ENCODE assay signal across 1 cellular context in the genomic region with DNA sequence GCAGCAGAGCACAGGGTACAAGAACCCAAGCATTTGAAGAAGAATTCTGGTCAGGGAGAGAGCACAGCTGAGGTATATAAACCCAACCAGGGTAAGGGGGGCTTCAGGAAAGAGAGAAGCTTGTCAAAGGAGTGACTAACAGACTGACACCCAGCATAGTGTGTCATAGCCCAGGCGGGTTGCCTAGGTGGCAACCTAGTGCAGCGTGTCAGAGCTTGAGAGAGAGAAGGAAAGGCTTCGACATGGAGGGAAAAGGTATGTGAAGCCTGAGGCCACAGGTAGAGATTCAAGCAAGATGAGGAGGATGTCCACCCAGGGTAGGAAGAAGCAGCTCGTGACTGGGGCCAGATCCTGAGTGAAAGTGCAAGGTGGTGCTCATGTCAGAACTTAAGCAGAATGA.
TF ChIP-seq lines count a peak whose summit lies in the region.

No MANE protein-coding gene starts in this region.

TF ChIP-seq in HepG2, 621 proteins besides CTCF, POLR2A, EP300 and RAD21 (continued from another document):
- TF ChIP-seq, protein P1, sequence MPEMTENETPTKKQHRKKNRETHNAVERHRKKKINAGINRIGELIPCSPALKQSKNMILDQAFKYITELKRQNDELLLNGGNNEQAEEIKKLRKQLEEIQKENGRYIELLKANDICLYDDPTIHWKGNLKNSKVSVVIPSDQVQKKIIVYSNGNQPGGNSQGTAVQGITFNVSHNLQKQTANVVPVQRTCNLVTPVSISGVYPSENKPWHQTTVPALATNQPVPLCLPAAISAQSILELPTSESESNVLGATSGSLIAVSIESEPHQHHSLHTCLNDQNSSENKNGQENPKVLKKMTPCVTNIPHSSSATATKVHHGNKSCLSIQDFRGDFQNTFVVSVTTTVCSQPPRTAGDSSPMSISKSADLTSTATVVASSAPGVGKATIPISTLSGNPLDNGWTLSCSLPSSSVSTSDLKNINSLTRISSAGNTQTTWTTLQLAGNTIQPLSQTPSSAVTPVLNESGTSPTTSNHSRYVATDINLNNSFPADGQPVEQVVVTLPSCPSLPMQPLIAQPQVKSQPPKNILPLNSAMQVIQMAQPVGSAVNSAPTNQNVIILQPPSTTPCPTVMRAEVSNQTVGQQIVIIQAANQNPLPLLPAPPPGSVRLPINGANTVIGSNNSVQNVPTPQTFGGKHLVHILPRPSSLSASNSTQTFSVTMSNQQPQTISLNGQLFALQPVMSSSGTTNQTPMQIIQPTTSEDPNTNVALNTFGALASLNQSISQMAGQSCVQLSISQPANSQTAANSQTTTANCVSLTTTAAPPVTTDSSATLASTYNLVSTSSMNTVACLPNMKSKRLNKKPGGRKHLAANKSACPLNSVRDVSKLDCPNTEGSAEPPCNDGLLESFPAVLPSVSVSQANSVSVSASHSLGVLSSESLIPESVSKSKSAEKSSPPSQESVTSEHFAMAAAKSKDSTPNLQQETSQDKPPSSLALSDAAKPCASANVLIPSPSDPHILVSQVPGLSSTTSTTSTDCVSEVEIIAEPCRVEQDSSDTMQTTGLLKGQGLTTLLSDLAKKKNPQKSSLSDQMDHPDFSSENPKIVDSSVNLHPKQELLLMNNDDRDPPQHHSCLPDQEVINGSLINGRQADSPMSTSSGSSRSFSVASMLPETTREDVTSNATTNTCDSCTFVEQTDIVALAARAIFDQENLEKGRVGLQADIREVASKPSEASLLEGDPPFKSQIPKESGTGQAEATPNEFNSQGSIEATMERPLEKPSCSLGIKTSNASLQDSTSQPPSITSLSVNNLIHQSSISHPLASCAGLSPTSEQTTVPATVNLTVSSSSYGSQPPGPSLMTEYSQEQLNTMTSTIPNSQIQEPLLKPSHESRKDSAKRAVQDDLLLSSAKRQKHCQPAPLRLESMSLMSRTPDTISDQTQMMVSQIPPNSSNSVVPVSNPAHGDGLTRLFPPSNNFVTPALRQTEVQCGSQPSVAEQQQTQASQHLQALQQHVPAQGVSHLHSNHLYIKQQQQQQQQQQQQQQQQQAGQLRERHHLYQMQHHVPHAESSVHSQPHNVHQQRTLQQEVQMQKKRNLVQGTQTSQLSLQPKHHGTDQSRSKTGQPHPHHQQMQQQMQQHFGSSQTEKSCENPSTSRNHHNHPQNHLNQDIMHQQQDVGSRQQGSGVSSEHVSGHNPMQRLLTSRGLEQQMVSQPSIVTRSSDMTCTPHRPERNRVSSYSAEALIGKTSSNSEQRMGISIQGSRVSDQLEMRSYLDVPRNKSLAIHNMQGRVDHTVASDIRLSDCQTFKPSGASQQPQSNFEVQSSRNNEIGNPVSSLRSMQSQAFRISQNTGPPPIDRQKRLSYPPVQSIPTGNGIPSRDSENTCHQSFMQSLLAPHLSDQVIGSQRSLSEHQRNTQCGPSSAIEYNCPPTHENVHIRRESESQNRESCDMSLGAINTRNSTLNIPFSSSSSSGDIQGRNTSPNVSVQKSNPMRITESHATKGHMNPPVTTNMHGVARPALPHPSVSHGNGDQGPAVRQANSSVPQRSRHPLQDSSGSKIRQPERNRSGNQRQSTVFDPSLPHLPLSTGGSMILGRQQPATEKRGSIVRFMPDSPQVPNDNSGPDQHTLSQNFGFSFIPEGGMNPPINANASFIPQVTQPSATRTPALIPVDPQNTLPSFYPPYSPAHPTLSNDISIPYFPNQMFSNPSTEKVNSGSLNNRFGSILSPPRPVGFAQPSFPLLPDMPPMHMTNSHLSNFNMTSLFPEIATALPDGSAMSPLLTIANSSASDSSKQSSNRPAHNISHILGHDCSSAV (CRISPR knock-in tag; IDR thresholded peaks at IDR 0.05; ENCODE audit: borderline replicate concordance): no peak
- TF ChIP-seq CHD2 (IDR thresholded peaks at IDR 0.05; ENCODE audit: low read depth, low read length): no peak
- no peak for TF ChIP-seq CAMTA2 (CRISPR knock-in tag; IDR thresholded peaks at IDR 0.05; ENCODE audit: borderline replicate concordance)
- TF ChIP-seq ZNF674 (CRISPR knock-in tag; IDR thresholded peaks at IDR 0.05; ENCODE audit: low read depth): no peak
- TF ChIP-seq, protein P2, sequence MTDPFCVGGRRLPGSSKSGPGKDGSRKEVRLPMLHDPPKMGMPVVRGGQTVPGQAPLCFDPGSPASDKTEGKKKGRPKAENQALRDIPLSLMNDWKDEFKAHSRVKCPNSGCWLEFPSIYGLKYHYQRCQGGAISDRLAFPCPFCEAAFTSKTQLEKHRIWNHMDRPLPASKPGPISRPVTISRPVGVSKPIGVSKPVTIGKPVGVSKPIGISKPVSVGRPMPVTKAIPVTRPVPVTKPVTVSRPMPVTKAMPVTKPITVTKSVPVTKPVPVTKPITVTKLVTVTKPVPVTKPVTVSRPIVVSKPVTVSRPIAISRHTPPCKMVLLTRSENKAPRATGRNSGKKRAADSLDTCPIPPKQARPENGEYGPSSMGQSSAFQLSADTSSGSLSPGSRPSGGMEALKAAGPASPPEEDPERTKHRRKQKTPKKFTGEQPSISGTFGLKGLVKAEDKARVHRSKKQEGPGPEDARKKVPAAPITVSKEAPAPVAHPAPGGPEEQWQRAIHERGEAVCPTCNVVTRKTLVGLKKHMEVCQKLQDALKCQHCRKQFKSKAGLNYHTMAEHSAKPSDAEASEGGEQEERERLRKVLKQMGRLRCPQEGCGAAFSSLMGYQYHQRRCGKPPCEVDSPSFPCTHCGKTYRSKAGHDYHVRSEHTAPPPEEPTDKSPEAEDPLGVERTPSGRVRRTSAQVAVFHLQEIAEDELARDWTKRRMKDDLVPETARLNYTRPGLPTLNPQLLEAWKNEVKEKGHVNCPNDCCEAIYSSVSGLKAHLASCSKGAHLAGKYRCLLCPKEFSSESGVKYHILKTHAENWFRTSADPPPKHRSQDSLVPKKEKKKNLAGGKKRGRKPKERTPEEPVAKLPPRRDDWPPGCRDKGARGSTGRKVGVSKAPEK (CRISPR knock-in tag; IDR thresholded peaks at IDR 0.05; ENCODE audit: borderline replicate concordance): no peak
- TF ChIP-seq PHF5A (CRISPR knock-in tag; IDR thresholded peaks at IDR 0.05; ENCODE audit: low read depth, unreplicated experiment): no peak
- no peak for TF ChIP-seq ZFYVE20 (CRISPR knock-in tag; IDR thresholded peaks at IDR 0.05; ENCODE audit: borderline replicate concordance, low read depth)
- no peak for TF ChIP-seq ZFY (CRISPR knock-in tag; IDR thresholded peaks at IDR 0.05)
- no peak for TF ChIP-seq ZNF737 (CRISPR knock-in tag; IDR thresholded peaks at IDR 0.05; ENCODE audit: borderline replicate concordance)
- TF ChIP-seq SRY (CRISPR knock-in tag; IDR thresholded peaks at IDR 0.05): no peak
- no peak for TF ChIP-seq ERF (CRISPR knock-in tag; IDR thresholded peaks at IDR 0.05)
- TF ChIP-seq, protein P3, sequence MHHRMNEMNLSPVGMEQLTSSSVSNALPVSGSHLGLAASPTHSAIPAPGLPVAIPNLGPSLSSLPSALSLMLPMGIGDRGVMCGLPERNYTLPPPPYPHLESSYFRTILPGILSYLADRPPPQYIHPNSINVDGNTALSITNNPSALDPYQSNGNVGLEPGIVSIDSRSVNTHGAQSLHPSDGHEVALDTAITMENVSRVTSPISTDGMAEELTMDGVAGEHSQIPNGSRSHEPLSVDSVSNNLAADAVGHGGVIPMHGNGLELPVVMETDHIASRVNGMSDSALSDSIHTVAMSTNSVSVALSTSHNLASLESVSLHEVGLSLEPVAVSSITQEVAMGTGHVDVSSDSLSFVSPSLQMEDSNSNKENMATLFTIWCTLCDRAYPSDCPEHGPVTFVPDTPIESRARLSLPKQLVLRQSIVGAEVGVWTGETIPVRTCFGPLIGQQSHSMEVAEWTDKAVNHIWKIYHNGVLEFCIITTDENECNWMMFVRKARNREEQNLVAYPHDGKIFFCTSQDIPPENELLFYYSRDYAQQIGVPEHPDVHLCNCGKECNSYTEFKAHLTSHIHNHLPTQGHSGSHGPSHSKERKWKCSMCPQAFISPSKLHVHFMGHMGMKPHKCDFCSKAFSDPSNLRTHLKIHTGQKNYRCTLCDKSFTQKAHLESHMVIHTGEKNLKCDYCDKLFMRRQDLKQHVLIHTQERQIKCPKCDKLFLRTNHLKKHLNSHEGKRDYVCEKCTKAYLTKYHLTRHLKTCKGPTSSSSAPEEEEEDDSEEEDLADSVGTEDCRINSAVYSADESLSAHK (CRISPR knock-in tag; IDR thresholded peaks at IDR 0.05; ENCODE audit: borderline replicate concordance): no peak
- TF ChIP-seq, protein P4, sequence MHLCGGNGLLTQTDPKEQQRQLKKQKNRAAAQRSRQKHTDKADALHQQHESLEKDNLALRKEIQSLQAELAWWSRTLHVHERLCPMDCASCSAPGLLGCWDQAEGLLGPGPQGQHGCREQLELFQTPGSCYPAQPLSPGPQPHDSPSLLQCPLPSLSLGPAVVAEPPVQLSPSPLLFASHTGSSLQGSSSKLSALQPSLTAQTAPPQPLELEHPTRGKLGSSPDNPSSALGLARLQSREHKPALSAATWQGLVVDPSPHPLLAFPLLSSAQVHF (CRISPR knock-in tag; IDR thresholded peaks at IDR 0.05): no peak
- TF ChIP-seq, protein P5, sequence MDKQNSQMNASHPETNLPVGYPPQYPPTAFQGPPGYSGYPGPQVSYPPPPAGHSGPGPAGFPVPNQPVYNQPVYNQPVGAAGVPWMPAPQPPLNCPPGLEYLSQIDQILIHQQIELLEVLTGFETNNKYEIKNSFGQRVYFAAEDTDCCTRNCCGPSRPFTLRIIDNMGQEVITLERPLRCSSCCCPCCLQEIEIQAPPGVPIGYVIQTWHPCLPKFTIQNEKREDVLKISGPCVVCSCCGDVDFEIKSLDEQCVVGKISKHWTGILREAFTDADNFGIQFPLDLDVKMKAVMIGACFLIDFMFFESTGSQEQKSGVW (CRISPR knock-in tag; IDR thresholded peaks at IDR 0.05; ENCODE audit: borderline replicate concordance): no peak
- TF ChIP-seq, protein P6, sequence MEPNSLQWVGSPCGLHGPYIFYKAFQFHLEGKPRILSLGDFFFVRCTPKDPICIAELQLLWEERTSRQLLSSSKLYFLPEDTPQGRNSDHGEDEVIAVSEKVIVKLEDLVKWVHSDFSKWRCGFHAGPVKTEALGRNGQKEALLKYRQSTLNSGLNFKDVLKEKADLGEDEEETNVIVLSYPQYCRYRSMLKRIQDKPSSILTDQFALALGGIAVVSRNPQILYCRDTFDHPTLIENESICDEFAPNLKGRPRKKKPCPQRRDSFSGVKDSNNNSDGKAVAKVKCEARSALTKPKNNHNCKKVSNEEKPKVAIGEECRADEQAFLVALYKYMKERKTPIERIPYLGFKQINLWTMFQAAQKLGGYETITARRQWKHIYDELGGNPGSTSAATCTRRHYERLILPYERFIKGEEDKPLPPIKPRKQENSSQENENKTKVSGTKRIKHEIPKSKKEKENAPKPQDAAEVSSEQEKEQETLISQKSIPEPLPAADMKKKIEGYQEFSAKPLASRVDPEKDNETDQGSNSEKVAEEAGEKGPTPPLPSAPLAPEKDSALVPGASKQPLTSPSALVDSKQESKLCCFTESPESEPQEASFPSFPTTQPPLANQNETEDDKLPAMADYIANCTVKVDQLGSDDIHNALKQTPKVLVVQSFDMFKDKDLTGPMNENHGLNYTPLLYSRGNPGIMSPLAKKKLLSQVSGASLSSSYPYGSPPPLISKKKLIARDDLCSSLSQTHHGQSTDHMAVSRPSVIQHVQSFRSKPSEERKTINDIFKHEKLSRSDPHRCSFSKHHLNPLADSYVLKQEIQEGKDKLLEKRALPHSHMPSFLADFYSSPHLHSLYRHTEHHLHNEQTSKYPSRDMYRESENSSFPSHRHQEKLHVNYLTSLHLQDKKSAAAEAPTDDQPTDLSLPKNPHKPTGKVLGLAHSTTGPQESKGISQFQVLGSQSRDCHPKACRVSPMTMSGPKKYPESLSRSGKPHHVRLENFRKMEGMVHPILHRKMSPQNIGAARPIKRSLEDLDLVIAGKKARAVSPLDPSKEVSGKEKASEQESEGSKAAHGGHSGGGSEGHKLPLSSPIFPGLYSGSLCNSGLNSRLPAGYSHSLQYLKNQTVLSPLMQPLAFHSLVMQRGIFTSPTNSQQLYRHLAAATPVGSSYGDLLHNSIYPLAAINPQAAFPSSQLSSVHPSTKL (CRISPR knock-in tag; IDR thresholded peaks at IDR 0.05): no peak
- no peak for TF ChIP-seq CENPT (CRISPR knock-in tag; IDR thresholded peaks at IDR 0.05; ENCODE audit: low read depth)
- no peak for TF ChIP-seq CBX5 (CRISPR knock-in tag; IDR thresholded peaks at IDR 0.05; ENCODE audit: borderline replicate concordance)
